ENCODE assay signal across 8 cellular contexts in the genomic region with DNA sequence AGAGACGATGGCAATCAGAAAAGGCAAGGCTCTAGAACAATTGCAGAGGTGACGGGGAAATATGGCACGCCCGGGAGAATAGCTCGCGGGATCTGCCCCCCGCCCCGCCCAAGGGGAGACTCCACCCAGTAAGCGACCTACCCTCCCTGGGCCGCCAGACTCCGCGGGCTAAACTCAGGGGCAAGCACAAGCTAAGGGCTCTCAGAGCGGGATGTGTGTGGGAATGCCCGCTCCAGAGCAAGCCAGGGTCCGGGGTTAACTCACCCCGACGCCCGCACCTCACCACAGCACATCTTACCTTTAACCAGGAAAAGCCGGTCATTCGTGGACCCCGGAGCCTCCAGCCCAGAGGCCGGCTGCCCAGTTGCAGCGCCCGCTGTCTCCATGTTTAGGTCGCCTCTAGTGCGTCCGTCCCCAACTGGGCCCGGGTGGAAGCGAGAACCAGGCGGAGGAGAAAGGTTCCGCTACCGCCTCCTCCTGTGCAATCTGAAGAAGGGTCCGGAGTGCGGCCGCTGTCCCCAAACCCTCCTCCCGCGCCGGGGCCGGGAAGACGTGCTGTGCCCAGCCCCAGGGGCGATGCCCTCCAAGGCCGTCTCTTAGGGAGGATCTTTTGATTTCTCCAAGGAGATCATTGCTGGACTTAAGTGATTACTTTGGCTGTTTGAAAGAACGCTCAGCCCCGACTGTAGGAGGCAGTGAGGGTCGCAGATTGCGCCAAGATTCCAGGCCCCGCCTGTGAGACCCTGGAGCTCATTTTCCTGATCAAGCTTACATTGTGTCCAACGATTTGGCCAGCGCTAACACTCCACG. TPM values are rescaled to one million over a fixed set of nuclear protein-coding genes. Genes with fewer than 3 reads are reported as not detected.
DNase-seq lines count a peak whose midpoint lies in the region; ATAC-seq and TF ChIP-seq lines count a peak whose summit lies in the region.

A gene (minus strand): TSS at position 406 of the 810 bp plus-strand sequence. CDS start 20 bp downstream, at position 386.

- H3K4me3 ChIP-seq in breast epithelium = peak within 1 kb of the TSS; percentile 81 to 91 (median 88)

- H3K27ac ChIP-seq in breast epithelium = peak within 1 kb of the TSS; percentile 89 to 96

- TF ChIP-seq POLR2A in breast epithelium (IDR thresholded peaks at IDR 0.05) = peak; percentile 75

- ATAC-seq in GM18867 (IDR thresholded peaks at IDR 0.05; ENCODE audit: unreplicated experiment) (peak; percentile 82), HG03066 (IDR thresholded peaks at IDR 0.05; ENCODE audit: low read depth, unreplicated experiment) (peak; percentile 86)

- DNase-seq in T-helper 1 cell = peak; percentile 59 to 92 (median 67)
- DNase-seq in breast epithelium (ENCODE audit: low spot score in 2 of 2) = peak; percentile 80 to 92
- DNase-seq in islet precursor cell = peak; percentile 97
- peak; percentile 92 for DNase-seq in stimulated activated CD4-positive, alpha-beta T cell treated with anti-CD3 and anti-CD28 coated beads, Interleukin-15, amount 100 ng/mL, for 24 hours
- DNase-seq in NCI-H345 treated with DMSO at 0.1 percent for 48 hours (lab: John Stamatoyannopoulos, UW; ENCODE audit: unreplicated experiment) = no peak
- no peak for DNase-seq in DMS79 treated with DMSO at 0.1 percent for 48 hours (lab: John Stamatoyannopoulos, UW)

- H3K27me3 ChIP-seq in breast epithelium = no peaks in the 10 kb centered on the region

- intact Hi-C loops in breast epithelium (cut with DNase I; ENCODE audit: low total_unique reads) = no loop called here

- H3K4me1 ChIP-seq in breast epithelium = no peaks in the 10 kb centered on the region

- TF ChIP-seq CTCF in breast epithelium (IDR thresholded peaks at IDR 0.05) = peak; percentile 9 to 41 (median 21)

- H3K9me3 ChIP-seq in breast epithelium = no peaks in the 10 kb centered on the region

- H3K36me3 ChIP-seq in breast epithelium = no peaks in the 10 kb centered on the region

RNA-seq across cellular contexts. Expression of the gene that starts here (rescaled TPM):
- total RNA-seq in breast epithelium = 1 to 10 TPM; 5.3 to 7.9 (median 7.3) TPM

Comparison
In these comparisons a context has a peak if more than half of its experiments do, and no peak if none do; other contexts are left out.
1. DNase-seq: peak in T-helper 1 cell (5 of 5), breast epithelium (2 of 2), islet precursor cell (single experiment) and stimulated activated CD4-positive, alpha-beta T cell treated with anti-CD3 and anti-CD28 coated beads, Interleukin-15, amount 100 ng/mL, for 24 hours (single experiment); none in NCI-H345 treated with DMSO at 0.1 percent for 48 hours (single experiment) and DMS79 treated with DMSO at 0.1 percent for 48 hours (single experiment).